In genomic region chr9:5633243-5633642, GRCh38 we compare ENCODE assay signal across 14 cellular contexts. TPM values are rescaled to one million over a fixed set of nuclear protein-coding genes. Genes with fewer than 3 reads are reported as not detected.
A peak's percentile ranks its signal among the peaks of the same experiment; 100 is the strongest.
DNase-seq lines count a peak whose midpoint lies in the region; ATAC-seq and TF ChIP-seq lines count a peak whose summit lies in the region.
"Had no signal": no experiment of that assay in that cellular context is flagged by ENCODE, and none has a peak within 500 bp of the region (broad histone marks: within the 10 kb centered on the region; RNA-seq: fewer than 3 reads in every experiment).

No MANE protein-coding gene starts in this region.

- no peaks in the 10 kb centered on the region for H3K9me2 ChIP-seq in SU-DHL-6 (replicated peaks; ENCODE audit: insufficient read depth, low read length)

- peaks cover 17 to 23% of the 10 kb centered on the region in 2 donors for H3K36me3 Mint-ChIP-seq in CD14-positive monocyte

- TF ChIP-seq CTCF in AG10803 (conservative IDR thresholded peaks at IDR 0.05; ENCODE audit: low read length) (no peak), SU-DHL-6 (IDR thresholded peaks at IDR 0.05; ENCODE audit: insufficient read depth, low read length, poor library complexity, severe bottlenecking) (no peak), fibroblast of villous mesenchyme (IDR thresholded peaks at IDR 0.05; ENCODE audit: insufficient read depth, low read depth, low read length) (no peak), CD14-positive monocyte (IDR thresholded peaks at IDR 0.05) (no peak)

- no peak for ATAC-seq in HG03097 (IDR thresholded peaks at IDR 0.05; ENCODE audit: low FRiP score, unreplicated experiment)
- ATAC-seq: left lobe of liver had no signal

- peaks cover 14 to 24% (median 20%) of the 10 kb centered on the region in 7 donors for H3K9me3 Mint-ChIP-seq in CD14-positive monocyte

- H3F3A ChIP-seq in SU-DHL-6 (ENCODE audit: insufficient read depth) = peaks cover 1% of the 10 kb centered on the region

- peaks cover 6% of the 10 kb centered on the region for H3K36me3 ChIP-seq in SU-DHL-6 (ENCODE audit: low read length)
- H3K36me3 ChIP-seq: cardiac muscle cell, ovary had no signal

- intact Hi-C loops in CD14-positive monocyte (cut with micrococcal nuclease) = loop anchor here in 1 of 2 donors (10.0 kb wide), 1 partner anchor 838 kb away; the partner anchor contains the start of gene RCL1

- DNase-seq in AG10803 (ENCODE audit: low read depth) (peak; percentile 15), HT-29 (ENCODE audit: low spot score) (peak; percentile 27), fibroblast of villous mesenchyme (ENCODE audit: low read depth) (peak; percentile 53), HuH-7.5 (ENCODE audit: low spot score) (no peak), CD14-positive monocyte (ENCODE audit: low spot score) (no peak)
- no peak for DNase-seq in stimulated activated CD4-positive, alpha-beta T cell treated with anti-CD3 and anti-CD28 coated beads, Interleukin-2, amount 100 ng/mL, for 24 hours
- DNase-seq: H9, NCI-H524 treated with DMSO at 0.1 percent for 48 hours, ovary, substantia nigra had no signal

- H3K27ac Mint-ChIP-seq in CD14-positive monocyte = peak overlapping the region in 1 of 7 donors; percentile 36
- H3K27ac Mint-ChIP-seq: H9 had no signal

- H3K27me3 Mint-ChIP-seq in CD14-positive monocyte (ENCODE audit: low read depth in 3 of 3) = no peaks in the 10 kb centered on the region

- peaks cover 40% of the 10 kb centered on the region for H3K4me1 Mint-ChIP-seq in CD14-positive monocyte

- no peak overlapping the region for H2AFZ ChIP-seq in SU-DHL-6 (ENCODE audit: low read depth, low read length, severe bottlenecking)

- peaks cover 6% of the 10 kb centered on the region; the same call in 1 of the 2 replicates for H3K9me3 ChIP-seq in SU-DHL-6 (ENCODE audit: insufficient read depth, low read length)
- H3K9me3 ChIP-seq: ovary had no signal

- H3K4me3 ChIP-seq in AG10803 (ENCODE audit: low read length) (no peak overlapping the region), SU-DHL-6 (ENCODE audit: insufficient read depth, low read length, poor library complexity, severe bottlenecking) (no peak overlapping the region), fibroblast of villous mesenchyme (ENCODE audit: low read depth, low read length) (no peak overlapping the region)
- H3K4me3 ChIP-seq: cardiac muscle cell, ovary had no signal

- H3K9ac ChIP-seq in SU-DHL-6 (ENCODE audit: low read length) = no peak overlapping the region

- H3K4me3 Mint-ChIP-seq in CD14-positive monocyte = no peak overlapping the region
- H3K4me3 Mint-ChIP-seq: H9 had no signal

- peak overlapping the region; percentile 95 for H3K4me2 ChIP-seq in SU-DHL-6 (ENCODE audit: low read depth, low read length, poor library complexity, severe bottlenecking)

- no peak overlapping the region for H3K27ac ChIP-seq in SU-DHL-6 (ENCODE audit: low read depth, low read length)
- H3K27ac ChIP-seq: cardiac muscle cell, ovary had no signal

- H3K79me2 ChIP-seq in SU-DHL-6 (ENCODE audit: insufficient read depth, low read length) = peaks cover 95% of the 10 kb centered on the region

- H3K27me3 ChIP-seq in SU-DHL-6 (ENCODE audit: low read length) = no peaks in the 10 kb centered on the region
- H3K27me3 ChIP-seq: cardiac muscle cell, ovary had no signal

- peaks cover 26% of the 10 kb centered on the region for H4K20me1 ChIP-seq in SU-DHL-6 (ENCODE audit: low read depth, low read length)

RNA-seq across cellular contexts. Expression of gene RIC1, which starts 4.3 kb away (rescaled TPM):
- 8.9 and 11.6 TPM in 2 replicates for total RNA-seq in HT-29 (2014; rRNA removed; shearing (Covaris generic))
- total RNA-seq in fibroblast of villous mesenchyme = 57.3 and 71.2 TPM in 2 replicates
- 10 to 100 TPM; 13.4 to 16.3 TPM for polyA plus RNA-seq in CD14-positive monocyte

Comparison
In these comparisons a context has a peak if more than half of its experiments do, and no peak if none do; other contexts are left out.
1. DNase-seq: peak in AG10803 (single experiment), HT-29 (single experiment) and fibroblast of villous mesenchyme (single experiment); none in stimulated activated CD4-positive, alpha-beta T cell treated with anti-CD3 and anti-CD28 coated beads, Interleukin-2, amount 100 ng/mL, for 24 hours (0 of 2), HuH-7.5 (single experiment) and CD14-positive monocyte (single experiment).